Comparison of ENCODE assay signal across 8 cellular contexts in genomic region chr17:78186689-78187595, GRCh38. TPM values are rescaled to one million over a fixed set of nuclear protein-coding genes. Genes with fewer than 3 reads are reported as not detected.
DNase-seq lines count a peak whose midpoint lies in the region; ATAC-seq and TF ChIP-seq lines count a peak whose summit lies in the region.

A gene with protein sequence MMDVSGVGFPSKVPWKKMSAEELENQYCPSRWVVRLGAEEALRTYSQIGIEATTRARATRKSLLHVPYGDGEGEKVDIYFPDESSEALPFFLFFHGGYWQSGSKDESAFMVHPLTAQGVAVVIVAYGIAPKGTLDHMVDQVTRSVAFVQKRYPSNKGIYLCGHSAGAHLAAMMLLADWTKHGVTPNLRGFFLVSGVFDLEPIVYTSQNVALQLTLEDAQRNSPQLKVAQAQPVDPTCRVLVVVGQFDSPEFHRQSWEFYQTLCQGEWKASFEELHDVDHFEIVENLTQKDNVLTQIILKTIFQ (plus strand): TSS chr17:78187362. CDS start chr17:78187371, 9 bp downstream.
Gene TK1, minus strand, starts transcription at chr17:78187052. Its CDS starts 58 bp downstream, at chr17:78186994.

- ATAC-seq in GM21576 (IDR thresholded peaks at IDR 0.05; ENCODE audit: unreplicated experiment): peak; percentile 82

- no peaks in the 10 kb centered on the region for H3K9me3 Mint-ChIP-seq in activated T-cell treated with anti-CD3 and anti-CD28 coated beads, Interleukin-2, amount 50 U/mL, for 24 hours

- DNase-seq in DMS53 treated with DMSO at 0.1 percent for 48 hours (lab: John Stamatoyannopoulos, UW; ENCODE audit: unreplicated experiment): peak; percentile 93
- DNase-seq in activated T-cell treated with anti-CD3 and anti-CD28 coated beads, Interleukin-2, amount 50 U/mL, for 24 hours: peak; percentile 95
- peak; percentile 99 for DNase-seq in esophagus muscularis mucosa (ENCODE audit: extremely low spot score)
- DNase-seq in myocyte (ENCODE audit: low read depth): peak; percentile 96
- peak; percentile 93 to 94 for DNase-seq in stimulated activated CD8-positive, alpha-beta memory T cell treated with anti-CD3 and anti-CD28 coated beads, Interleukin-7, amount 100 ng/mL, for 48 hours (ENCODE audit: extremely low read depth in 1 of 2, low read depth in 1 of 2)

- H3K4me1 Mint-ChIP-seq in activated T-cell treated with anti-CD3 and anti-CD28 coated beads, Interleukin-2, amount 50 U/mL, for 24 hours (ENCODE audit: low read depth): peaks cover 31% of the 10 kb centered on the region

- 6% methylated on average over 55 of the region's 57 CpGs for WGBS in esophagus muscularis mucosa

- H3K4me1 ChIP-seq in esophagus muscularis mucosa: peaks cover 28 to 68% (median 66%) of the 10 kb centered on the region in 4 donors

- H3K36me3 Mint-ChIP-seq in activated T-cell treated with anti-CD3 and anti-CD28 coated beads, Interleukin-2, amount 50 U/mL, for 24 hours (ENCODE audit: low read depth): peaks cover 59% of the 10 kb centered on the region

- intact Hi-C loops in esophagus muscularis mucosa (cut with DNase I): no loop called here

- H3K27ac ChIP-seq in esophagus muscularis mucosa (replicated peaks in 1 of 4): peak within 1 kb of the TSS; percentile 72 to 86 (median 83)

- H3K27me3 Mint-ChIP-seq in activated T-cell treated with anti-CD3 and anti-CD28 coated beads, Interleukin-2, amount 50 U/mL, for 24 hours: no peaks in the 10 kb centered on the region

- peak within 1 kb of the TSS; percentile 92 for H3K27ac Mint-ChIP-seq in activated T-cell treated with anti-CD3 and anti-CD28 coated beads, Interleukin-2, amount 50 U/mL, for 24 hours

- peaks cover 6 to 17% (median 16%) of the 10 kb centered on the region in 4 donors for H3K36me3 ChIP-seq in esophagus muscularis mucosa

- H3K4me3 ChIP-seq in esophagus muscularis mucosa: peak within 1 kb of the TSS; percentile 46 to 67 (median 58)

- TF ChIP-seq RAD21 in Ishikawa (IDR thresholded peaks at IDR 0.05; ENCODE audit: low read depth): no peak

- TF ChIP-seq EP300 in Ishikawa (IDR thresholded peaks at IDR 0.05; ENCODE audit: borderline replicate concordance): no peak
- no peak for TF ChIP-seq EP300 in esophagus muscularis mucosa (IDR thresholded peaks at IDR 0.05)

- H3K9me3 ChIP-seq in esophagus muscularis mucosa: no peaks in the 10 kb centered on the region

- no peak for TF ChIP-seq POLR2A in esophagus muscularis mucosa (IDR thresholded peaks at IDR 0.05; ENCODE audit: low read depth)

- peak; percentile 79 to 99 (median 93) for TF ChIP-seq CTCF in esophagus muscularis mucosa (IDR thresholded peaks at IDR 0.05)

- H3K4me3 Mint-ChIP-seq in activated T-cell treated with anti-CD3 and anti-CD28 coated beads, Interleukin-2, amount 50 U/mL, for 24 hours: peak within 1 kb of the TSS; percentile 90

- no peaks in the 10 kb centered on the region for H3K27me3 ChIP-seq in esophagus muscularis mucosa

TF ChIP-seq in Ishikawa, 13 proteins besides CTCF, POLR2A, EP300 and RAD21 (continues in another document):
- 0 out of 2 replicates have a peak, but pooled peaks have one; percentile 22 for TF ChIP-seq EGR1 (IDR thresholded peaks at IDR 0.05)
- peak; percentile 23; the same call in 1 of the 2 replicates for TF ChIP-seq CREB1 (IDR thresholded peaks at IDR 0.05; ENCODE audit: low read depth)
- TF ChIP-seq TAF1 (IDR thresholded peaks at IDR 0.05; ENCODE audit: low read depth): peak; percentile 58; the same call in 1 of the 2 replicates
- TF ChIP-seq FOXM1 (IDR thresholded peaks at IDR 0.05; ENCODE audit: borderline replicate concordance, low read depth): peak; percentile 90
- peak; percentile 90 for TF ChIP-seq YY1 (IDR thresholded peaks at IDR 0.05; ENCODE audit: low read depth)
- TF ChIP-seq TCF12 (IDR thresholded peaks at IDR 0.05; ENCODE audit: low read depth): no peak
- TF ChIP-seq TEAD4 (IDR thresholded peaks at IDR 0.05): peak; percentile 95
- no peak for TF ChIP-seq REST (IDR thresholded peaks at IDR 0.05; ENCODE audit: low read depth)
- no peak for TF ChIP-seq CEBPB (IDR thresholded peaks at IDR 0.05)
- TF ChIP-seq NFIC (IDR thresholded peaks at IDR 0.05): no peak
- TF ChIP-seq, protein P1, sequence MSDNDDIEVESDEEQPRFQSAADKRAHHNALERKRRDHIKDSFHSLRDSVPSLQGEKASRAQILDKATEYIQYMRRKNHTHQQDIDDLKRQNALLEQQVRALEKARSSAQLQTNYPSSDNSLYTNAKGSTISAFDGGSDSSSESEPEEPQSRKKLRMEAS (IDR thresholded peaks at IDR 0.05): peak; percentile 78

TF ChIP-seq in PFSK-1, 5 proteins besides CTCF, POLR2A, EP300 and RAD21:
- peak; percentile 97 for TF ChIP-seq POLR2AphosphoS5 (IDR thresholded peaks at IDR 0.05; ENCODE audit: low read depth, low read length)
- TF ChIP-seq REST (IDR thresholded peaks at IDR 0.05; ENCODE audit: insufficient read depth in 1 of 2, low read depth in 2 of 2, low read length in 2 of 2): no peak
- peak; percentile 74; the same call in 1 of the 2 replicates for TF ChIP-seq SIN3A (IDR thresholded peaks at IDR 0.05; ENCODE audit: borderline replicate concordance, insufficient read depth, low read length)
- peak; percentile 84; the same call in 1 of the 2 replicates for TF ChIP-seq TAF1 (IDR thresholded peaks at IDR 0.05; ENCODE audit: borderline replicate concordance, insufficient read depth, low read length)
- TF ChIP-seq FOXP2 (optimal IDR thresholded peaks at IDR 0.05; ENCODE audit: borderline replicate concordance, extremely low read depth, extremely low read length, insufficient read depth): no peak

RNA-seq across cellular contexts. Expression of the first gene that starts in this region (rescaled TPM):
- 29.8 TPM for polyA plus RNA-seq in PFSK-1 (2012; ENCODE audit: insufficient read length, low read depth)
- total RNA-seq in esophagus muscularis mucosa (10 to 100 TPM; 15.7 to 44.3 (median 25.4) TPM), myocyte (23.3 and 23.9 TPM in 2 replicates)
- polyA plus RNA-seq in myocyte (2012): 39.1 TPM

RNA-seq across cellular contexts. Expression of gene TK1, which starts in this region (rescaled TPM):
- 74.2 TPM for polyA plus RNA-seq in PFSK-1 (2012; ENCODE audit: insufficient read length, low read depth)
- total RNA-seq in esophagus muscularis mucosa: 10 to 100 TPM in 2 of 4 donors, 1 to 10 TPM in 2; 7.9 to 22.1 (median 14.5) TPM
- total RNA-seq in myocyte: 3.6 and 4.5 TPM in 2 replicates
- 2.1 TPM for polyA plus RNA-seq in myocyte (2012)

Comparison
In these comparisons a context has a peak if more than half of its experiments do, and no peak if none do; other contexts are left out.
1. Peak in every context shown above with its lines: DNase-seq, ATAC-seq, H3K4me3 ChIP-seq and H3K27ac ChIP-seq.